In genomic region chr4:67885727-67886126, GRCh38 we compare ENCODE assay signal across 12 cellular contexts. TPM values are rescaled to one million over a fixed set of nuclear protein-coding genes. Genes with fewer than 3 reads are reported as not detected.
A peak's percentile ranks its signal among the peaks of the same experiment; 100 is the strongest.
DNase-seq lines count a peak whose midpoint lies in the region; ATAC-seq and TF ChIP-seq lines count a peak whose summit lies in the region.
"Had no signal": no experiment of that assay in that cellular context is flagged by ENCODE, and none has a peak within 500 bp of the region (broad histone marks: within the 10 kb centered on the region; RNA-seq: fewer than 3 reads in every experiment).

No MANE protein-coding gene starts in this region.

- peak overlapping the region; percentile 70 for H3K4me2 ChIP-seq in mammary epithelial cell (ENCODE audit: insufficient read depth, low read depth, low read length)

- H3K4me3 ChIP-seq in MG63, result no peak overlapping the region
- H3K4me3 ChIP-seq in mammary epithelial cell (replicated peaks in 1 of 3; ENCODE audit: insufficient read depth in 1 of 3, low read depth in 2 of 3, low read length in 3 of 3), result no peak overlapping the region
- H3K4me3 ChIP-seq: SK-N-MC had no signal

- H3K36me3 ChIP-seq in MG63, result no peaks in the 10 kb centered on the region
- H3K36me3 ChIP-seq in mammary epithelial cell (ENCODE audit: insufficient read depth, low read length), result no peaks in the 10 kb centered on the region

- ATAC-seq in HG02588 (IDR thresholded peaks at IDR 0.05; ENCODE audit: unreplicated experiment), result no peak

- H3K9me3 ChIP-seq in MG63 (no peaks in the 10 kb centered on the region), mammary epithelial cell (replicated peaks; ENCODE audit: insufficient read depth, low read length) (no peaks in the 10 kb centered on the region)

- peaks cover 16% of the 10 kb centered on the region for H3K4me1 ChIP-seq in mammary epithelial cell (ENCODE audit: insufficient read depth, low read length)

- peak overlapping the region; percentile 78 for H2AFZ ChIP-seq in mammary epithelial cell (ENCODE audit: low read depth, low read length)

- peak; percentile 54 for DNase-seq in AG09319 (ENCODE audit: extremely low read depth, low read depth)
- DNase-seq in MG63, result peak; percentile 77
- peak; percentile 98 for DNase-seq in mammary epithelial cell
- DNase-seq in kidney tubule cell (ENCODE audit: low spot score), result peak; percentile 97
- no peak for DNase-seq in NOMO-1 treated with DMSO at 0.1 percent for 48 hours (lab: John Stamatoyannopoulos, UW; ENCODE audit: unreplicated experiment)
- DNase-seq in hippocampal formation (lab: John Stamatoyannopoulos, UW), result no peak
- DNase-seq in stimulated activated CD4-positive, alpha-beta T cell treated with anti-CD3 and anti-CD28 coated beads, Interleukin-15, amount 100 ng/mL, for 24 hours, result no peak
- DNase-seq: CD4-positive, alpha-beta T cell; NCI-H2081 treated with DMSO at 0.1 percent for 48 hours had no signal

- BruUV-seq in mammary epithelial cell (replicated peaks; lab: Mats Ljungman, UMichigan), result no TSS peak

- H3K79me2 ChIP-seq in mammary epithelial cell (ENCODE audit: insufficient read depth, low read length), result no peaks in the 10 kb centered on the region

- H3K27me3 ChIP-seq in MG63 (no peaks in the 10 kb centered on the region), mammary epithelial cell (ENCODE audit: insufficient read depth, low read length) (no peaks in the 10 kb centered on the region)

- peak overlapping the region; percentile 88 for H3K27ac ChIP-seq in mammary epithelial cell (ENCODE audit: insufficient read depth, low read depth, low read length)
- H3K27ac ChIP-seq: SK-N-MC had no signal

- TF ChIP-seq CTCF in AG09319 (IDR thresholded peaks at IDR 0.05; ENCODE audit: low read depth, low read length) (no peak), mammary epithelial cell (conservative IDR thresholded peaks at IDR 0.05 in 1 of 2, IDR thresholded peaks at IDR 0.05 in 1 of 2; ENCODE audit: extremely low read depth in 1 of 2, insufficient read depth in 1 of 2, low read depth in 1 of 2, low read length in 2 of 2) (no peak)

- in situ Hi-C loops in mammary epithelial cell (cut with MboI; ENCODE audit: low sequenced_read_pairs in 2 of 2), result no loop called here

- WGBS in mammary epithelial cell (ENCODE audit: low coverage, missing lambda C conversion rate), result 2% methylated on average over 6 of the region's 6 CpGs

- no peaks in the 10 kb centered on the region for H4K20me1 ChIP-seq in mammary epithelial cell (ENCODE audit: insufficient read depth, low read length)

- intact Hi-C loops in mammary epithelial cell (cut with micrococcal nuclease), result loop anchor here (1.0 kb wide), 1 partner anchor 13 kb away; no protein-coding TSS in a partner anchor

- peak overlapping the region; percentile 28 for H3K9ac ChIP-seq in mammary epithelial cell (ENCODE audit: insufficient read depth, low read length)

- CTCF ChIA-PET in mammary epithelial cell (lab: Charles Lee; ENCODE audit: low non-redundant PET), result interaction anchor here (0.6 to 0.7 kb wide), 2 partner anchors 43 to 244 kb away, joined by 4 to 6 read pairs; no protein-coding TSS in a partner anchor

- dilution Hi-C loops in mammary epithelial cell (cut with HindIII; ENCODE audit: low sequenced_read_pairs), result no loop called here

RNA-seq across cellular contexts. Expression of gene TMPRSS11D, which starts 1.9 kb away (rescaled TPM):
- total RNA-seq in MG63 (2014; rRNA removed; shearing (Covaris generic); ENCODE audit: low replicate concordance), result not detected in 2 replicates
- not detected for total RNA-seq in mammary epithelial cell
- polyA plus RNA-seq in mammary epithelial cell, result 0.02 TPM
- not detected for polyA minus RNA-seq in mammary epithelial cell
- total RNA-seq: CD4-positive, alpha-beta T cell; progenitor cell of endocrine pancreas had no signal

Comparison
In these comparisons a context has a peak if more than half of its experiments do, and no peak if none do; other contexts are left out.
1. DNase-seq: peak in AG09319 (single experiment), MG63 (single experiment), mammary epithelial cell (single experiment) and kidney tubule cell (single experiment); none in NOMO-1 treated with DMSO at 0.1 percent for 48 hours (single experiment), hippocampal formation (0 of 2) and stimulated activated CD4-positive, alpha-beta T cell treated with anti-CD3 and anti-CD28 coated beads, Interleukin-15, amount 100 ng/mL, for 24 hours (single experiment).